Comparison of ENCODE assay signal across 1 cellular context in the genomic region with DNA sequence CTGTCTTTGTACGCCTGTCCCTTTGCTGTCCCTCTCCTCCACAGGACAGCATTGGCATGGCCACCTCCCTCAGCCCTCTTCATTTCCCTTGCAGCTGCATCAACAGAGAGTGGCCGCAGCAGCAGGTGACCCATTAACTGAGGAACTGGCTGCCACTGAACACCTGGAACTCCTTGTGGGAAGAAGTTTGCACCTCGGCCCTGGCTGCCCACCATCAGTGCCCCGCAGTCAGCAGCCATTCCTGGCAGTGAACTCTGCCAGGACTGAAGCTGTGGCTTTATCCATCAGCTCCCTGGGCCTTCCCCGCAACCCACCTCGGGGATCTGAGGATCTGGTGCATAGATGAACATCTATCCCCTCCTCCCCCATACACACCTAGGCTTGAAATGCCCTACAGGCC.
TF ChIP-seq lines count a peak whose summit lies in the region.

No MANE protein-coding gene starts in this region.

TF ChIP-seq in GM23338, 12 proteins besides CTCF, POLR2A, EP300 and RAD21:
- TF ChIP-seq ETS1 (IDR thresholded peaks at IDR 0.05) (no peak), REST (IDR thresholded peaks at IDR 0.05; ENCODE audit: unreplicated experiment) (no peak), POLR2AphosphoS5 (IDR thresholded peaks at IDR 0.05; ENCODE audit: low read depth) (no peak), EZH2 (IDR thresholded peaks at IDR 0.05; ENCODE audit: low read depth, unreplicated experiment) (no peak), CREB1 (CRISPR knock-in tag; IDR thresholded peaks at IDR 0.05; ENCODE audit: low read depth) (no peak), ZNF331 (CRISPR knock-in tag; IDR thresholded peaks at IDR 0.05; ENCODE audit: low read depth) (no peak), EZH2phosphoT487 (IDR thresholded peaks at IDR 0.05; ENCODE audit: unreplicated experiment) (no peak), NANOG (IDR thresholded peaks at IDR 0.05; ENCODE audit: borderline replicate concordance) (no peak), STAT1 (IDR thresholded peaks at IDR 0.05; ENCODE audit: unreplicated experiment) (no peak)
- TF ChIP-seq, protein P1, sequence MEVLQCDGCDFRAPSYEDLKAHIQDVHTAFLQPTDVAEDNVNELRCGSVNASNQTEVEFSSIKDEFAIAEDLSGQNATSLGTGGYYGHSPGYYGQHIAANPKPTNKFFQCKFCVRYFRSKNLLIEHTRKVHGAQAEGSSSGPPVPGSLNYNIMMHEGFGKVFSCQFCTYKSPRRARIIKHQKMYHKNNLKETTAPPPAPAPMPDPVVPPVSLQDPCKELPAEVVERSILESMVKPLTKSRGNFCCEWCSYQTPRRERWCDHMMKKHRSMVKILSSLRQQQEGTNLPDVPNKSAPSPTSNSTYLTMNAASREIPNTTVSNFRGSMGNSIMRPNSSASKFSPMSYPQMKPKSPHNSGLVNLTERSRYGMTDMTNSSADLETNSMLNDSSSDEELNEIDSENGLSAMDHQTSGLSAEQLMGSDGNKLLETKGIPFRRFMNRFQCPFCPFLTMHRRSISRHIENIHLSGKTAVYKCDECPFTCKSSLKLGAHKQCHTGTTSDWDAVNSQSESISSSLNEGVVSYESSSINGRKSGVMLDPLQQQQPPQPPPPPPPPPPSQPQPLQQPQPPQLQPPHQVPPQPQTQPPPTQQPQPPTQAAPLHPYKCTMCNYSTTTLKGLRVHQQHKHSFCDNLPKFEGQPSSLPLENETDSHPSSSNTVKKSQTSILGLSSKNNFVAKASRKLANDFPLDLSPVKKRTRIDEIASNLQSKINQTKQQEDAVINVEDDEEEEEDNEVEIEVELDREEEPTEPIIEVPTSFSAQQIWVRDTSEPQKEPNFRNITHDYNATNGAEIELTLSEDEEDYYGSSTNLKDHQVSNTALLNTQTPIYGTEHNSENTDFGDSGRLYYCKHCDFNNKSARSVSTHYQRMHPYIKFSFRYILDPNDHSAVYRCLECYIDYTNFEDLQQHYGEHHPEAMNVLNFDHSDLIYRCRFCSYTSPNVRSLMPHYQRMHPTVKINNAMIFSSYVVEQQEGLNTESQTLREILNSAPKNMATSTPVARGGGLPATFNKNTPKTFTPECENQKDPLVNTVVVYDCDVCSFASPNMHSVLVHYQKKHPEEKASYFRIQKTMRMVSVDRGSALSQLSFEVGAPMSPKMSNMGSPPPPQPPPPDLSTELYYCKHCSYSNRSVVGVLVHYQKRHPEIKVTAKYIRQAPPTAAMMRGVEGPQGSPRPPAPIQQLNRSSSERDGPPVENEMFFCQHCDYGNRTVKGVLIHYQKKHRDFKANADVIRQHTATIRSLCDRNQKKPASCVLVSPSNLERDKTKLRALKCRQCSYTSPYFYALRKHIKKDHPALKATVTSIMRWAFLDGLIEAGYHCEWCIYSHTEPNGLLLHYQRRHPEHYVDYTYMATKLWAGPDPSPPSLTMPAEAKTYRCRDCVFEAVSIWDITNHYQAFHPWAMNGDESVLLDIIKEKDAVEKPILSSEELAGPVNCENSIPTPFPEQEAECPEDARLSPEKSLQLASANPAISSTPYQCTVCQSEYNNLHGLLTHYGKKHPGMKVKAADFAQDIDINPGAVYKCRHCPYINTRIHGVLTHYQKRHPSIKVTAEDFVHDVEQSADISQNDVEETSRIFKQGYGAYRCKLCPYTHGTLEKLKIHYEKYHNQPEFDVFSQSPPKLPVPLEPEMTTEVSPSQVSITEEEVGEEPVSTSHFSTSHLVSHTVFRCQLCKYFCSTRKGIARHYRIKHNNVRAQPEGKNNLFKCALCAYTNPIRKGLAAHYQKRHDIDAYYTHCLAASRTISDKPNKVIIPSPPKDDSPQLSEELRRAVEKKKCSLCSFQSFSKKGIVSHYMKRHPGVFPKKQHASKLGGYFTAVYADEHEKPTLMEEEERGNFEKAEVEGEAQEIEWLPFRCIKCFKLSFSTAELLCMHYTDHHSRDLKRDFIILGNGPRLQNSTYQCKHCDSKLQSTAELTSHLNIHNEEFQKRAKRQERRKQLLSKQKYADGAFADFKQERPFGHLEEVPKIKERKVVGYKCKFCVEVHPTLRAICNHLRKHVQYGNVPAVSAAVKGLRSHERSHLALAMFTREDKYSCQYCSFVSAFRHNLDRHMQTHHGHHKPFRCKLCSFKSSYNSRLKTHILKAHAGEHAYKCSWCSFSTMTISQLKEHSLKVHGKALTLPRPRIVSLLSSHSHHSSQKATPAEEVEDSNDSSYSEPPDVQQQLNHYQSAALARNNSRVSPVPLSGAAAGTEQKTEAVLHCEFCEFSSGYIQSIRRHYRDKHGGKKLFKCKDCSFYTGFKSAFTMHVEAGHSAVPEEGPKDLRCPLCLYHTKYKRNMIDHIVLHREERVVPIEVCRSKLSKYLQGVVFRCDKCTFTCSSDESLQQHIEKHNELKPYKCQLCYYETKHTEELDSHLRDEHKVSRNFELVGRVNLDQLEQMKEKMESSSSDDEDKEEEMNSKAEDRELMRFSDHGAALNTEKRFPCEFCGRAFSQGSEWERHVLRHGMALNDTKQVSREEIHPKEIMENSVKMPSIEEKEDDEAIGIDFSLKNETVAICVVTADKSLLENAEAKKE (CRISPR knock-in tag; IDR thresholded peaks at IDR 0.05): no peak
